ENCODE assay signal across 1 cellular context in genomic region chr6:37027036-37027720, GRCh38.
TF ChIP-seq lines count a peak whose summit lies in the region.

No MANE protein-coding gene starts in this region.

TF ChIP-seq in H1, 55 proteins besides CTCF, POLR2A, EP300 and RAD21:
- TF ChIP-seq SAP30 (IDR thresholded peaks at IDR 0.05; ENCODE audit: insufficient read depth, insufficient replicate concordance, low read length) (no peak), JUND (IDR thresholded peaks at IDR 0.05; ENCODE audit: low read length) (no peak), BRCA1 (IDR thresholded peaks at IDR 0.05; ENCODE audit: low read depth, low read length) (no peak), BCL11A (IDR thresholded peaks at IDR 0.05; ENCODE audit: low read depth in 2 of 2, low read length in 2 of 2) (no peak), RNF2 (IDR thresholded peaks at IDR 0.05; ENCODE audit: borderline replicate concordance, low read depth, low read length, missing control alignments, poor library complexity, severe bottlenecking) (no peak), ZNF274 (IDR thresholded peaks at IDR 0.05; ENCODE audit: borderline replicate concordance, extremely low read depth, low read length) (no peak), CBX5 (IDR thresholded peaks at IDR 0.05; ENCODE audit: low read depth, low read length) (no peak), SIRT6 (IDR thresholded peaks at IDR 0.05; ENCODE audit: low read length) (no peak), EGR1 (IDR thresholded peaks at IDR 0.05; ENCODE audit: borderline replicate concordance, low read depth, low read length) (no peak), GABPA (IDR thresholded peaks at IDR 0.05; ENCODE audit: borderline replicate concordance, insufficient read depth, low read length) (no peak)
- TF ChIP-seq, protein P1, sequence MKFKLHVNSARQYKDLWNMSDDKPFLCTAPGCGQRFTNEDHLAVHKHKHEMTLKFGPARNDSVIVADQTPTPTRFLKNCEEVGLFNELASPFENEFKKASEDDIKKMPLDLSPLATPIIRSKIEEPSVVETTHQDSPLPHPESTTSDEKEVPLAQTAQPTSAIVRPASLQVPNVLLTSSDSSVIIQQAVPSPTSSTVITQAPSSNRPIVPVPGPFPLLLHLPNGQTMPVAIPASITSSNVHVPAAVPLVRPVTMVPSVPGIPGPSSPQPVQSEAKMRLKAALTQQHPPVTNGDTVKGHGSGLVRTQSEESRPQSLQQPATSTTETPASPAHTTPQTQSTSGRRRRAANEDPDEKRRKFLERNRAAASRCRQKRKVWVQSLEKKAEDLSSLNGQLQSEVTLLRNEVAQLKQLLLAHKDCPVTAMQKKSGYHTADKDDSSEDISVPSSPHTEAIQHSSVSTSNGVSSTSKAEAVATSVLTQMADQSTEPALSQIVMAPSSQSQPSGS (IDR thresholded peaks at IDR 0.05; ENCODE audit: low read length): no peak
TF ChIP-seq in H1: peak in this region for 0.
